Comparison of ENCODE assay signal across 3 cellular contexts in the genomic region with DNA sequence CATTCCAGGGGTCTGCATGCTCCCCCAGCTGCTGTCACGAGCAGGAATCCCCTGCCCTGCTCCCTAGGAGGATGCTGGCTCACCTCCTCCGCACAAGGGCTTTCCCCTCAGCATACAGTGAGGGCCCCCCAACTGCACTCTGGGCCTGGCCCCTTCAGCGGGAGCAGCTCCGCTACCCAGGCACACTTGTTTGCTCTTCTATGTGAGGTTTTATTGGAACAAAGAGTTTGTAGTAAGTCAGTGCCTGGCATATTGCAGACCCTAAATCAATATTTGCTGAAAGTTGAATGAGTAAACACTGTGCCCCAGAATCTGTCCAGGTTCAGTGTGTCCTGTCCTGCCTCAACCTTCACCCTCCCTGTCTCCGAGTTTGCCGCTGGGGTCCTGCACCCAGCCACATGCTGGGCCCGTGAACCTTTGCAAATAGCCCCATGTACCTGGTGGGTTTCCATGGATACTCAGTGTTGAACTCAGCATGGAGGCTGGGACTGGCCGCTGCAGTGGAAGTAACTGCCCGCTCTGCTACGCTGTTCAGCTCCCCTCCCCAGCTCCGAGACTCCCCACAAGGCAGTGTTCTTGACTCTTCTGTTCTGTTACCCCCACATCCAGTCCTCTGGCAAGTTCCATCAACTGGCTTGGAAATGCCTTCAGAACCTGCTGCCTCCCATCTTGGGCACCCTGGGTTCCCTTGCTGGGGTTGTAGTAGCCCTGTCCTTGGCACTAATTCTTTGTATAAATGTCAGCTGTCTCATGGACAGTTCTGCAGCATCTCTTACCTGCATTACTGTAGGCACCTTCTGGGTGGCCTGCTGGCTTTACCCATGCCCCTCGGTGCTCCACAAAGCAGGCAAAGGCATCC.
TF ChIP-seq lines count a peak whose summit lies in the region.

No MANE protein-coding gene starts in this region.

TF ChIP-seq in A549, 52 proteins besides CTCF, POLR2A, EP300 and RAD21:
- TF ChIP-seq CEBPB (IDR thresholded peaks at IDR 0.05) (no peak), RFX5 (IDR thresholded peaks at IDR 0.05) (no peak), POLR2AphosphoS2 (conservative IDR thresholded peaks at IDR 0.05; ENCODE audit: low read length) (no peak), ZSCAN20 (CRISPR knock-in tag; IDR thresholded peaks at IDR 0.05) (no peak), HDAC2 (IDR thresholded peaks at IDR 0.05) (no peak), CHD2 (IDR thresholded peaks at IDR 0.05; ENCODE audit: low read length, partially characterized antibody) (no peak), RCOR1 (IDR thresholded peaks at IDR 0.05; ENCODE audit: low read depth, low read length) (no peak), MAFK (IDR thresholded peaks at IDR 0.05; ENCODE audit: partially characterized antibody) (no peak), EHF (CRISPR knock-in tag; IDR thresholded peaks at IDR 0.05) (no peak), RNF2 (IDR thresholded peaks at IDR 0.05; ENCODE audit: borderline replicate concordance, low read depth) (no peak), GATA3 (IDR thresholded peaks at IDR 0.05; ENCODE audit: borderline replicate concordance) (no peak), KDM5A (IDR thresholded peaks at IDR 0.05) (no peak), PHF8 (IDR thresholded peaks at IDR 0.05; ENCODE audit: borderline replicate concordance, low read depth) (no peak), ESRRA (IDR thresholded peaks at IDR 0.05; ENCODE audit: borderline replicate concordance, low read length) (no peak), SREBF2 (IDR thresholded peaks at IDR 0.05) (no peak), NPAS2 (CRISPR knock-in tag; IDR thresholded peaks at IDR 0.05; ENCODE audit: borderline replicate concordance) (no peak), JUNB (IDR thresholded peaks at IDR 0.05) (no peak), SMC3 (IDR thresholded peaks at IDR 0.05) (no peak)
- TF ChIP-seq, protein P1, sequence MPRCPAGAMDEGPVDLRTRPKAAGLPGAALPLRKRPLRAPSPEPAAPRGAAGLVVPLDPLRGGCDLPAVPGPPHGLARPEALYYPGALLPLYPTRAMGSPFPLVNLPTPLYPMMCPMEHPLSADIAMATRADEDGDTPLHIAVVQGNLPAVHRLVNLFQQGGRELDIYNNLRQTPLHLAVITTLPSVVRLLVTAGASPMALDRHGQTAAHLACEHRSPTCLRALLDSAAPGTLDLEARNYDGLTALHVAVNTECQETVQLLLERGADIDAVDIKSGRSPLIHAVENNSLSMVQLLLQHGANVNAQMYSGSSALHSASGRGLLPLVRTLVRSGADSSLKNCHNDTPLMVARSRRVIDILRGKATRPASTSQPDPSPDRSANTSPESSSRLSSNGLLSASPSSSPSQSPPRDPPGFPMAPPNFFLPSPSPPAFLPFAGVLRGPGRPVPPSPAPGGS (IDR thresholded peaks at IDR 0.05) = no peak
TF ChIP-seq in A549: peak in this region for 0.

TF ChIP-seq in GM23338, 12 proteins besides CTCF, POLR2A, EP300 and RAD21 (continues in another document):
- TF ChIP-seq ZNF114 (CRISPR knock-in tag; IDR thresholded peaks at IDR 0.05) (no peak), CREB1 (CRISPR knock-in tag; IDR thresholded peaks at IDR 0.05; ENCODE audit: low read depth) (no peak), NANOG (IDR thresholded peaks at IDR 0.05; ENCODE audit: borderline replicate concordance) (no peak)
- TF ChIP-seq, protein P2, sequence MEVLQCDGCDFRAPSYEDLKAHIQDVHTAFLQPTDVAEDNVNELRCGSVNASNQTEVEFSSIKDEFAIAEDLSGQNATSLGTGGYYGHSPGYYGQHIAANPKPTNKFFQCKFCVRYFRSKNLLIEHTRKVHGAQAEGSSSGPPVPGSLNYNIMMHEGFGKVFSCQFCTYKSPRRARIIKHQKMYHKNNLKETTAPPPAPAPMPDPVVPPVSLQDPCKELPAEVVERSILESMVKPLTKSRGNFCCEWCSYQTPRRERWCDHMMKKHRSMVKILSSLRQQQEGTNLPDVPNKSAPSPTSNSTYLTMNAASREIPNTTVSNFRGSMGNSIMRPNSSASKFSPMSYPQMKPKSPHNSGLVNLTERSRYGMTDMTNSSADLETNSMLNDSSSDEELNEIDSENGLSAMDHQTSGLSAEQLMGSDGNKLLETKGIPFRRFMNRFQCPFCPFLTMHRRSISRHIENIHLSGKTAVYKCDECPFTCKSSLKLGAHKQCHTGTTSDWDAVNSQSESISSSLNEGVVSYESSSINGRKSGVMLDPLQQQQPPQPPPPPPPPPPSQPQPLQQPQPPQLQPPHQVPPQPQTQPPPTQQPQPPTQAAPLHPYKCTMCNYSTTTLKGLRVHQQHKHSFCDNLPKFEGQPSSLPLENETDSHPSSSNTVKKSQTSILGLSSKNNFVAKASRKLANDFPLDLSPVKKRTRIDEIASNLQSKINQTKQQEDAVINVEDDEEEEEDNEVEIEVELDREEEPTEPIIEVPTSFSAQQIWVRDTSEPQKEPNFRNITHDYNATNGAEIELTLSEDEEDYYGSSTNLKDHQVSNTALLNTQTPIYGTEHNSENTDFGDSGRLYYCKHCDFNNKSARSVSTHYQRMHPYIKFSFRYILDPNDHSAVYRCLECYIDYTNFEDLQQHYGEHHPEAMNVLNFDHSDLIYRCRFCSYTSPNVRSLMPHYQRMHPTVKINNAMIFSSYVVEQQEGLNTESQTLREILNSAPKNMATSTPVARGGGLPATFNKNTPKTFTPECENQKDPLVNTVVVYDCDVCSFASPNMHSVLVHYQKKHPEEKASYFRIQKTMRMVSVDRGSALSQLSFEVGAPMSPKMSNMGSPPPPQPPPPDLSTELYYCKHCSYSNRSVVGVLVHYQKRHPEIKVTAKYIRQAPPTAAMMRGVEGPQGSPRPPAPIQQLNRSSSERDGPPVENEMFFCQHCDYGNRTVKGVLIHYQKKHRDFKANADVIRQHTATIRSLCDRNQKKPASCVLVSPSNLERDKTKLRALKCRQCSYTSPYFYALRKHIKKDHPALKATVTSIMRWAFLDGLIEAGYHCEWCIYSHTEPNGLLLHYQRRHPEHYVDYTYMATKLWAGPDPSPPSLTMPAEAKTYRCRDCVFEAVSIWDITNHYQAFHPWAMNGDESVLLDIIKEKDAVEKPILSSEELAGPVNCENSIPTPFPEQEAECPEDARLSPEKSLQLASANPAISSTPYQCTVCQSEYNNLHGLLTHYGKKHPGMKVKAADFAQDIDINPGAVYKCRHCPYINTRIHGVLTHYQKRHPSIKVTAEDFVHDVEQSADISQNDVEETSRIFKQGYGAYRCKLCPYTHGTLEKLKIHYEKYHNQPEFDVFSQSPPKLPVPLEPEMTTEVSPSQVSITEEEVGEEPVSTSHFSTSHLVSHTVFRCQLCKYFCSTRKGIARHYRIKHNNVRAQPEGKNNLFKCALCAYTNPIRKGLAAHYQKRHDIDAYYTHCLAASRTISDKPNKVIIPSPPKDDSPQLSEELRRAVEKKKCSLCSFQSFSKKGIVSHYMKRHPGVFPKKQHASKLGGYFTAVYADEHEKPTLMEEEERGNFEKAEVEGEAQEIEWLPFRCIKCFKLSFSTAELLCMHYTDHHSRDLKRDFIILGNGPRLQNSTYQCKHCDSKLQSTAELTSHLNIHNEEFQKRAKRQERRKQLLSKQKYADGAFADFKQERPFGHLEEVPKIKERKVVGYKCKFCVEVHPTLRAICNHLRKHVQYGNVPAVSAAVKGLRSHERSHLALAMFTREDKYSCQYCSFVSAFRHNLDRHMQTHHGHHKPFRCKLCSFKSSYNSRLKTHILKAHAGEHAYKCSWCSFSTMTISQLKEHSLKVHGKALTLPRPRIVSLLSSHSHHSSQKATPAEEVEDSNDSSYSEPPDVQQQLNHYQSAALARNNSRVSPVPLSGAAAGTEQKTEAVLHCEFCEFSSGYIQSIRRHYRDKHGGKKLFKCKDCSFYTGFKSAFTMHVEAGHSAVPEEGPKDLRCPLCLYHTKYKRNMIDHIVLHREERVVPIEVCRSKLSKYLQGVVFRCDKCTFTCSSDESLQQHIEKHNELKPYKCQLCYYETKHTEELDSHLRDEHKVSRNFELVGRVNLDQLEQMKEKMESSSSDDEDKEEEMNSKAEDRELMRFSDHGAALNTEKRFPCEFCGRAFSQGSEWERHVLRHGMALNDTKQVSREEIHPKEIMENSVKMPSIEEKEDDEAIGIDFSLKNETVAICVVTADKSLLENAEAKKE (CRISPR knock-in tag; IDR thresholded peaks at IDR 0.05) = no peak

TF ChIP-seq in H1, 55 proteins besides CTCF, POLR2A, EP300 and RAD21:
- TF ChIP-seq CREB1 (IDR thresholded peaks at IDR 0.05) = no peak
- TF ChIP-seq BCL11A (IDR thresholded peaks at IDR 0.05; ENCODE audit: low read depth in 2 of 2, low read length in 2 of 2) = no peak
- TF ChIP-seq SIX5 (IDR thresholded peaks at IDR 0.05; ENCODE audit: low read depth, low read length) = no peak
- no peak for TF ChIP-seq NRF1 (IDR thresholded peaks at IDR 0.05; ENCODE audit: low read depth, low read length)
- TF ChIP-seq HDAC2 (IDR thresholded peaks at IDR 0.05; ENCODE audit: borderline replicate concordance in 1 of 2, low read depth in 2 of 2, low read length in 2 of 2) = no peak
TF ChIP-seq in H1: peak in this region for 0.
